ENCODE assay signal across 2 cellular contexts in the genomic region with DNA sequence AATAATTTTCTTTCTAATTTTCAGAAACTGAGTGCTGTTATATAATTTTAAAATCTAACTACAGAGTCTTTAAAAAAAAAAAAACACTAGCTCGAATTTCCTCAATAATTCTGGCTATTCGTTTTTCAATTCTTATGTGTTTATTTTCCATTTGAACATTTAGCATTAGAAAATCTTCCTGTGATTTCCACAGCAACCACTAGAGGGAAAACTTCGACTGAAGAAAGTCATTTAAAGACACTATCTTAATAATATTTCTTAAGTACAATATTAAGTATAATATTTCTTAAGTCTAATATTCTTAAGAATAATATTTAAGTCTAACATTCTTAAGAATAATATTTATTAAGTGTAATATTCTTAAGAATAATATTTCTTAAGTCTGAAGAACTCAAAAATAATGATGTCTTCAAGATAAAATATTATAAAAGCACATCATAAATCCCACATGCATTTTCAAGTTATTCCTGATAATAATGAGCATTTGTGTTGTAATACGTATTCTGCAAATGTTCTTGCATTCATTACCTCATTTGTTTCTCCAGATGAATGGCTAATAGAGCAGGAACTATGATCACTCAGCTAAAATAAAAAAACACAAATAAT.
A peak's percentile ranks its signal among the peaks of the same experiment; 100 is the strongest.
TF ChIP-seq lines count a peak whose summit lies in the region.

No MANE protein-coding gene starts in this region.

TF ChIP-seq in SK-N-SH, 30 proteins besides CTCF, POLR2A, EP300 and RAD21 (continued from another document):
- TF ChIP-seq, protein P1, sequence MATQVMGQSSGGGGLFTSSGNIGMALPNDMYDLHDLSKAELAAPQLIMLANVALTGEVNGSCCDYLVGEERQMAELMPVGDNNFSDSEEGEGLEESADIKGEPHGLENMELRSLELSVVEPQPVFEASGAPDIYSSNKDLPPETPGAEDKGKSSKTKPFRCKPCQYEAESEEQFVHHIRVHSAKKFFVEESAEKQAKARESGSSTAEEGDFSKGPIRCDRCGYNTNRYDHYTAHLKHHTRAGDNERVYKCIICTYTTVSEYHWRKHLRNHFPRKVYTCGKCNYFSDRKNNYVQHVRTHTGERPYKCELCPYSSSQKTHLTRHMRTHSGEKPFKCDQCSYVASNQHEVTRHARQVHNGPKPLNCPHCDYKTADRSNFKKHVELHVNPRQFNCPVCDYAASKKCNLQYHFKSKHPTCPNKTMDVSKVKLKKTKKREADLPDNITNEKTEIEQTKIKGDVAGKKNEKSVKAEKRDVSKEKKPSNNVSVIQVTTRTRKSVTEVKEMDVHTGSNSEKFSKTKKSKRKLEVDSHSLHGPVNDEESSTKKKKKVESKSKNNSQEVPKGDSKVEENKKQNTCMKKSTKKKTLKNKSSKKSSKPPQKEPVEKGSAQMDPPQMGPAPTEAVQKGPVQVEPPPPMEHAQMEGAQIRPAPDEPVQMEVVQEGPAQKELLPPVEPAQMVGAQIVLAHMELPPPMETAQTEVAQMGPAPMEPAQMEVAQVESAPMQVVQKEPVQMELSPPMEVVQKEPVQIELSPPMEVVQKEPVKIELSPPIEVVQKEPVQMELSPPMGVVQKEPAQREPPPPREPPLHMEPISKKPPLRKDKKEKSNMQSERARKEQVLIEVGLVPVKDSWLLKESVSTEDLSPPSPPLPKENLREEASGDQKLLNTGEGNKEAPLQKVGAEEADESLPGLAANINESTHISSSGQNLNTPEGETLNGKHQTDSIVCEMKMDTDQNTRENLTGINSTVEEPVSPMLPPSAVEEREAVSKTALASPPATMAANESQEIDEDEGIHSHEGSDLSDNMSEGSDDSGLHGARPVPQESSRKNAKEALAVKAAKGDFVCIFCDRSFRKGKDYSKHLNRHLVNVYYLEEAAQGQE (IDR thresholded peaks at IDR 0.05; ENCODE audit: low read depth, low read length) = no peak
- 0 out of 2 replicates have a peak, but pooled peaks have one; percentile 12 for TF ChIP-seq SMC3 (IDR thresholded peaks at IDR 0.05; ENCODE audit: low read depth, low read length)
- no peak for TF ChIP-seq FOXM1 (IDR thresholded peaks at IDR 0.05; ENCODE audit: low read depth)

TF ChIP-seq in SK-N-SH treated with all-trans-retinoic acid at 6 μM for 48 hours, 23 proteins besides CTCF, POLR2A, EP300 and RAD21 (continued from another document):
- TF ChIP-seq TSHZ2 (CRISPR knock-in tag; IDR thresholded peaks at IDR 0.05) (no peak), SNAI2 (CRISPR knock-in tag; IDR thresholded peaks at IDR 0.05) (no peak), ZNF8 (CRISPR knock-in tag; IDR thresholded peaks at IDR 0.05) (no peak)
